In the genomic region with DNA sequence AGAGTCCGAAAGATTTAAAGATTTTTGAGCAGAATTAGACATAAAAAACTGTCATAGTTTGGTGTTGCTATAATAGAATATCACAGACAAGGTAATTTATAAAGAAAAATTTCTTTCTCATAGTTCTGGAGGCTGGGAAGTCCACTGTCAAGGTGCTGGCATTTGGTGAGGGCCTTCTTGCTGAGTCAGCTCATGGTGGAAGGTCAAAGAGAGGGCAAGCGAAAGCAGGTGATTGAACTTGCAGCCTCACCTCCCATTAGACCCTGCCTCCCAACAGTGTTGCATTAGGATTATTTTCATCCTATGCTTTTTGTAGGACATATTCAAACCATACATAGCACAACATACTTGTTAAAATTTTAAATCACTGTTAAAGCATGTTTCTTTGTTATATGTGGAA, we compare ENCODE assay signal across 1 cellular context.
TF ChIP-seq lines count a peak whose summit lies in the region.

No MANE protein-coding gene starts in this region.

TF ChIP-seq in H1, 55 proteins besides CTCF, POLR2A, EP300 and RAD21:
- TF ChIP-seq BACH1 (IDR thresholded peaks at IDR 0.05; ENCODE audit: low read length) (peak; percentile 79), SP2 (IDR thresholded peaks at IDR 0.05; ENCODE audit: low read length) (no peak), EGR1 (IDR thresholded peaks at IDR 0.05; ENCODE audit: borderline replicate concordance, low read depth, low read length) (no peak), MAFK (IDR thresholded peaks at IDR 0.05; ENCODE audit: low read depth, low read length) (peak; percentile 89), PHF8 (conservative IDR thresholded peaks at IDR 0.05; ENCODE audit: low read depth, low read length) (no peak), SP4 (IDR thresholded peaks at IDR 0.05; ENCODE audit: low read length) (no peak), SIN3A (conservative IDR thresholded peaks at IDR 0.05 in 1 of 2, IDR thresholded peaks at IDR 0.05 in 1 of 2; ENCODE audit: low read depth in 1 of 2, low read length in 2 of 2) (no peak), ATF3 (IDR thresholded peaks at IDR 0.05; ENCODE audit: insufficient read depth, low read depth, low read length) (no peak), GABPA (IDR thresholded peaks at IDR 0.05; ENCODE audit: borderline replicate concordance, insufficient read depth, low read length) (no peak), POLR2AphosphoS5 (IDR thresholded peaks at IDR 0.05; ENCODE audit: low read depth, low read length) (no peak), CBX5 (IDR thresholded peaks at IDR 0.05; ENCODE audit: low read depth, low read length) (no peak), HDAC6 (IDR thresholded peaks at IDR 0.05; ENCODE audit: low read depth, low read length) (no peak), TAF1 (IDR thresholded peaks at IDR 0.05; ENCODE audit: low read depth, low read length) (no peak), JUN (IDR thresholded peaks at IDR 0.05; ENCODE audit: low read depth, low read length) (no peak)
- TF ChIP-seq, protein P1, sequence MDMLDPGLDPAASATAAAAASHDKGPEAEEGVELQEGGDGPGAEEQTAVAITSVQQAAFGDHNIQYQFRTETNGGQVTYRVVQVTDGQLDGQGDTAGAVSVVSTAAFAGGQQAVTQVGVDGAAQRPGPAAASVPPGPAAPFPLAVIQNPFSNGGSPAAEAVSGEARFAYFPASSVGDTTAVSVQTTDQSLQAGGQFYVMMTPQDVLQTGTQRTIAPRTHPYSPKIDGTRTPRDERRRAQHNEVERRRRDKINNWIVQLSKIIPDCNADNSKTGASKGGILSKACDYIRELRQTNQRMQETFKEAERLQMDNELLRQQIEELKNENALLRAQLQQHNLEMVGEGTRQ (IDR thresholded peaks at IDR 0.05; ENCODE audit: low read length), result no peak
